In genomic region chr11:80157447-80157846, GRCh38 we compare ENCODE assay signal across 30 cellular contexts.
"Had no signal": no experiment of that assay in that cellular context is flagged by ENCODE, and none has a peak within 500 bp of the region (broad histone marks: within the 10 kb centered on the region; RNA-seq: fewer than 3 reads in every experiment).

No MANE protein-coding gene starts in this region.

- H3K4me1 ChIP-seq: adrenal gland, body of pancreas, esophagus muscularis mucosa, foreskin keratinocyte, gastrocnemius medialis, heart left ventricle had no signal

- H3K36me3 Mint-ChIP-seq: activated naive CD4-positive, alpha-beta T cell treated with anti-CD3 and anti-CD28 coated beads, Interleukin-2, amount 50 U/mL, for 24 hours; activated naive CD8-positive, alpha-beta T cell treated with anti-CD3 and anti-CD28 coated beads for 36 hours had no signal

- ATAC-seq: activated naive CD8-positive, alpha-beta T cell treated with anti-CD3 and anti-CD28 coated beads, Interleukin-2, amount 50 U/mL, for 24 hours; body of pancreas; effector memory CD8-positive, alpha-beta T cell; foreskin keratinocyte; gastrocnemius medialis; heart left ventricle had no signal

- H3K9me3 Mint-ChIP-seq: activated CD4-positive, alpha-beta memory T cell treated with anti-CD3 and anti-CD28 coated beads, Interleukin-2, amount 10 ng/mL, durations not matched to agents 7 days and 5 days; activated CD4-positive, alpha-beta T cell treated with anti-CD3 and anti-CD28 coated beads, Interleukin-2, amount 10 ng/mL, durations not matched to agents 7 days and 5 days; activated naive CD8-positive, alpha-beta T cell treated with anti-CD3 and anti-CD28 coated beads for 36 hours; activated T-helper 1 cell treated with anti-CD3 and anti-CD28 coated beads, Interleukin-12 subunit alpha, Interleukin-12 subunit beta, Interleukin-2, Interleukin-4 antibody, amounts not matched to agents 30 ng/mL and 10 ng/mL and 1 ng/mL, durations not matched to agents 14 hours and 24 hours and 36 hours; activated T-helper 2 cell treated with anti-CD3 and anti-CD28 coated beads, Interferon-gamma antibody, Interleukin-2, Interleukin-4, amounts not matched to agents 10 μg/mL and 5 μg/mL and 100 μg/mL, durations not matched to agents 14 hours and 24 hours and 36 hours had no signal

- H3K27ac ChIP-seq: adrenal gland, body of pancreas, esophagus muscularis mucosa, foreskin keratinocyte, gastrocnemius medialis, heart left ventricle had no signal

- H3K4me3 Mint-ChIP-seq: activated CD4-positive, alpha-beta memory T cell treated with anti-CD3 and anti-CD28 coated beads, Interleukin-2, amount 10 ng/mL, durations not matched to agents 7 days and 5 days; activated CD4-positive, alpha-beta T cell treated with anti-CD3 and anti-CD28 coated beads, Interleukin-2, amount 10 ng/mL, durations not matched to agents 7 days and 5 days; activated naive CD4-positive, alpha-beta T cell treated with anti-CD3 and anti-CD28 coated beads for 36 hours; activated naive CD4-positive, alpha-beta T cell treated with anti-CD3 and anti-CD28 coated beads, Interleukin-2, amount 50 U/mL, for 24 hours; activated naive CD8-positive, alpha-beta T cell treated with anti-CD3 and anti-CD28 coated beads for 36 hours; activated naive CD8-positive, alpha-beta T cell treated with anti-CD3 and anti-CD28 coated beads, Interleukin-2, amount 50 U/mL, for 24 hours; activated T-helper 1 cell treated with anti-CD3 and anti-CD28 coated beads, Interleukin-12 subunit alpha, Interleukin-12 subunit beta, Interleukin-2, Interleukin-4 antibody, amounts not matched to agents 30 ng/mL and 10 ng/mL and 1 ng/mL, durations not matched to agents 14 hours and 24 hours and 36 hours; effector memory CD8-positive, alpha-beta T cell had no signal

- FAIRE-seq: colon had no signal

- H3K4me1 Mint-ChIP-seq: activated CD4-positive, alpha-beta memory T cell treated with anti-CD3 and anti-CD28 coated beads, Interleukin-2, amount 10 ng/mL, durations not matched to agents 7 days and 5 days; activated CD4-positive, alpha-beta T cell treated with anti-CD3 and anti-CD28 coated beads, Interleukin-2, amount 10 ng/mL, durations not matched to agents 7 days and 5 days; activated naive CD4-positive, alpha-beta T cell treated with anti-CD3 and anti-CD28 coated beads, Interleukin-2, amount 50 U/mL, for 24 hours; activated naive CD8-positive, alpha-beta T cell treated with anti-CD3 and anti-CD28 coated beads for 36 hours; activated naive CD8-positive, alpha-beta T cell treated with anti-CD3 and anti-CD28 coated beads, Interleukin-2, amount 50 U/mL, for 24 hours had no signal

- H3K4me3 ChIP-seq: adrenal gland, body of pancreas, esophagus muscularis mucosa, gastrocnemius medialis, heart left ventricle had no signal

- H3K27me3 ChIP-seq: adrenal gland, body of pancreas, esophagus muscularis mucosa, foreskin keratinocyte, gastrocnemius medialis, heart left ventricle had no signal

- DNase-seq: activated CD4-positive, alpha-beta memory T cell treated with anti-CD3 and anti-CD28 coated beads, Interleukin-2, amount 10 ng/mL, durations not matched to agents 7 days and 5 days; activated CD4-positive, alpha-beta T cell treated with anti-CD3 and anti-CD28 coated beads for 1 hour; activated CD4-positive, alpha-beta T cell treated with anti-CD3 and anti-CD28 coated beads for 4 hours; activated CD4-positive, alpha-beta T cell treated with anti-CD3 and anti-CD28 coated beads, Interleukin-2, amount 10 ng/mL, durations not matched to agents 7 days and 5 days; activated CD4-positive, alpha-beta T cell treated with anti-CD3 and anti-CD28 coated beads, Interleukin-2, amount 50 U/mL, for 4 hours; activated effector memory CD4-positive, alpha-beta T cell treated with anti-CD3 and anti-CD28 coated beads, Interleukin-2, amount 50 U/mL, for 16 hours; activated naive CD4-positive, alpha-beta T cell treated with anti-CD3 and anti-CD28 coated beads for 36 hours; activated naive CD8-positive, alpha-beta T cell treated with anti-CD3 and anti-CD28 coated beads for 36 hours; activated naive CD8-positive, alpha-beta T cell treated with anti-CD3 and anti-CD28 coated beads, Interleukin-2, amount 50 U/mL, for 24 hours; activated T-cell treated with anti-CD3 and anti-CD28 coated beads, Interleukin-2, amount 50 U/mL, for 48 hours; adrenal gland; amygdala; aorta; body of pancreas; caudate nucleus; cortex of kidney; dermis blood vessel endothelial cell; effector CD4-positive, alpha-beta T cell; effector memory CD8-positive, alpha-beta T cell; erythroblast; foreskin keratinocyte; gastrocnemius medialis; glutamatergic neuron; heart left ventricle; T-helper 2 cell had no signal

- H3K27me3 Mint-ChIP-seq: activated CD4-positive, alpha-beta memory T cell treated with anti-CD3 and anti-CD28 coated beads, Interleukin-2, amount 10 ng/mL, durations not matched to agents 7 days and 5 days; activated CD4-positive, alpha-beta T cell treated with anti-CD3 and anti-CD28 coated beads, Interleukin-2, amount 10 ng/mL, durations not matched to agents 7 days and 5 days; activated naive CD4-positive, alpha-beta T cell treated with anti-CD3 and anti-CD28 coated beads, Interleukin-2, amount 50 U/mL, for 24 hours; activated naive CD8-positive, alpha-beta T cell treated with anti-CD3 and anti-CD28 coated beads for 36 hours; activated naive CD8-positive, alpha-beta T cell treated with anti-CD3 and anti-CD28 coated beads, Interleukin-2, amount 50 U/mL, for 24 hours; effector memory CD8-positive, alpha-beta T cell had no signal

- H3K27ac Mint-ChIP-seq: activated CD4-positive, alpha-beta memory T cell treated with anti-CD3 and anti-CD28 coated beads, Interleukin-2, amount 10 ng/mL, durations not matched to agents 7 days and 5 days; activated CD4-positive, alpha-beta T cell treated with anti-CD3 and anti-CD28 coated beads, Interleukin-2, amount 10 ng/mL, durations not matched to agents 7 days and 5 days; activated naive CD4-positive, alpha-beta T cell treated with anti-CD3 and anti-CD28 coated beads for 36 hours; activated naive CD4-positive, alpha-beta T cell treated with anti-CD3 and anti-CD28 coated beads, Interleukin-2, amount 50 U/mL, for 24 hours; activated naive CD8-positive, alpha-beta T cell treated with anti-CD3 and anti-CD28 coated beads for 36 hours; activated naive CD8-positive, alpha-beta T cell treated with anti-CD3 and anti-CD28 coated beads, Interleukin-2, amount 50 U/mL, for 24 hours; activated T-helper 1 cell treated with anti-CD3 and anti-CD28 coated beads, Interleukin-12 subunit alpha, Interleukin-12 subunit beta, Interleukin-2, Interleukin-4 antibody, amounts not matched to agents 30 ng/mL and 10 ng/mL and 1 ng/mL, durations not matched to agents 14 hours and 24 hours and 36 hours; activated T-helper 2 cell treated with anti-CD3 and anti-CD28 coated beads, Interferon-gamma antibody, Interleukin-2, Interleukin-4, amounts not matched to agents 10 μg/mL and 5 μg/mL and 100 μg/mL, durations not matched to agents 14 hours and 24 hours and 36 hours; effector memory CD8-positive, alpha-beta T cell had no signal

- H3K9me3 ChIP-seq: adrenal gland, body of pancreas, esophagus muscularis mucosa, gastrocnemius medialis, heart left ventricle had no signal

- H3K36me3 ChIP-seq: adrenal gland, esophagus muscularis mucosa, gastrocnemius medialis, heart left ventricle had no signal
